Comparison of ENCODE assay signal across 8 cellular contexts in the genomic region with DNA sequence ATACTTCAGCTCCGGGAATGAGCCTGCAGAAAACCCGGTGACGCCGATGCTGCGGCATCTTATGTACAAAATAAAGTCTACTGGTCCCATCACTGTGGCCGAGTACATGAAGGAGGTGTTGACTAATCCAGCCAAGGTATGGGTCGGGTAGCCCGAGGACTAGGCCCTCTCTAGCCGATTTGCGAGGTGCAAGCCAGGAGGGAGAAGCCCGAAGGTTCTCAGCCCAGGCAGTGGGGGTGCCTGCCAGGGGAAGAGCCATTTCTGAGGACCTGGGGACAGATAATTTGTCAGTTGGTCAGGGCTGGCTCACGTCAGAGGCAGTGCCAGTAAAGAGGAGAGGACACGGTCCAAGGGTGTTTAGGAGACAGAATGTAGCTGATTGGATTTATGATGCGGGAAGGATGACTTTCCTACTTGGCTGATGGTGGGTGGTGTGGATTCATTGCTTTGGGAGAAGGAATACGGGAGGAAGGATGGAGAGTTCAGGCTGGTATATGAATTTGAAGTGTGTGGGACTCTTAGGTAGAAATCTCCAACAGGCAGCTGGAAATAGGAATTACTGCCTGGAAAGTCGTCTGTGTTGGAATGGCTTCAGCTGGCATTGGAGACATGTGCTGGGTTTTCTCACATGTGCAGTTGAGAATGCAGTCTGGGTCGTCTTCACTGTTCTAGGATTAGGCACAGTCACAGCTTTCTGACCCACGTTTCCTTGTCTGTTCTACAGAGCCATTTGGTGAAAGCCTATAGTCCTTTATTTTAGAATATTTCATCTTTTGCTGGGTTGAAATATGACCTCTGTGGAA. TPM values are rescaled to one million over a fixed set of nuclear protein-coding genes. Genes with fewer than 3 reads are reported as not detected.
DNase-seq lines count a peak whose midpoint lies in the region; FAIRE-seq and TF ChIP-seq lines count a peak whose summit lies in the region.

No MANE protein-coding gene starts in this region.

- H3K9ac ChIP-seq in endocrine pancreas (ENCODE audit: control insufficient read depth, insufficient read depth, low read length) (peak overlapping the region; percentile 96), mucosa of stomach (ENCODE audit: low read length) (peak overlapping the region; percentile 95)

- H3K27ac ChIP-seq in AG04450 (ENCODE audit: low read depth, low read length) = peak overlapping the region; percentile 96

- no peak for TF ChIP-seq CTCF in AG04450 (IDR thresholded peaks at IDR 0.05; ENCODE audit: low read depth, low read length)

- H3K36me3 ChIP-seq in endocrine pancreas (ENCODE audit: control insufficient read depth, insufficient read depth, low read length) (no peaks in the 10 kb centered on the region), mucosa of stomach (ENCODE audit: control insufficient read depth, insufficient read depth, low read length) (no peaks in the 10 kb centered on the region)

- POLR2A ChIA-PET in AG04450 (lab: Yijun Ruan, JAX) = interaction anchor here (0.6 to 1.0 kb wide), 2 partner anchors 35 to 124 kb away, joined by 3 read pairs; no protein-coding TSS in a partner anchor

- FAIRE-seq in GM19239 (lab: Jason Lieb, UNC) = peak; percentile 23

- H3K4me3 ChIP-seq in AG04450 (ENCODE audit: low read depth, low read length) (peak overlapping the region; percentile 99), endocrine pancreas (ENCODE audit: control insufficient read depth, insufficient read depth, low read length) (peak overlapping the region; percentile 99), mucosa of stomach (ENCODE audit: low read length) (peak overlapping the region; percentile 96)

- H3K9me3 ChIP-seq in AG04450 (ENCODE audit: control insufficient read depth, insufficient read depth, low read length) = peaks cover 4% of the 10 kb centered on the region; the same call in 1 of the 2 replicates
- H3K9me3 ChIP-seq in endocrine pancreas (ENCODE audit: control insufficient read depth, low read length) = no peaks in the 10 kb centered on the region
- no peaks in the 10 kb centered on the region for H3K9me3 ChIP-seq in mucosa of stomach (ENCODE audit: control insufficient read depth, low read length)

- DNase-seq in AG04450 (ENCODE audit: low read depth, low spot score) = no peak
- DNase-seq in GM19239 (ENCODE audit: insufficient read length, low spot score) = peak; percentile 20
- peak; percentile 65 for DNase-seq in OCI-M1 (lab: John Stamatoyannopoulos, UW)
- DNase-seq in NCI-H1105 treated with DMSO at 0.1 percent for 48 hours (lab: John Stamatoyannopoulos, UW) = no peak
- DNase-seq in SIG-M5 treated with dmso at 0.1 percent for 504 hours (lab: John Stamatoyannopoulos, UW; ENCODE audit: unreplicated experiment) = no peak
- DNase-seq in medulla oblongata (ENCODE audit: extremely low spot score) = no peak

- H3K27me3 ChIP-seq in AG04450 (ENCODE audit: control insufficient read depth, insufficient read depth, low read length) (no peaks in the 10 kb centered on the region), endocrine pancreas (ENCODE audit: control insufficient read depth, insufficient read depth, low read length) (no peaks in the 10 kb centered on the region), mucosa of stomach (ENCODE audit: control insufficient read depth, insufficient read depth, low read length) (no peaks in the 10 kb centered on the region)

- H3K4me1 ChIP-seq in endocrine pancreas (ENCODE audit: control insufficient read depth, insufficient read depth, low read length) (peaks cover 6% of the 10 kb centered on the region), mucosa of stomach (ENCODE audit: control insufficient read depth, insufficient read depth, low read length) (peaks cover 22% of the 10 kb centered on the region)

- CTCF ChIA-PET in AG04450 (lab: Charles Lee) = interaction anchor here (1.1 kb wide), 1 partner anchor 64 kb away, joined by 3 read pairs; no protein-coding TSS in a partner anchor

RNA-seq across cellular contexts. Expression of a gene that starts 0.9 kb away (rescaled TPM):
- 17.1 and 23.3 TPM in 2 replicates for polyA plus RNA-seq in AG04450 (2011; rRNA removed)
- 9.4 and 12.0 TPM in 2 replicates for polyA minus RNA-seq in AG04450 (2011; rRNA and poly(A)+ RNA removed)

RNA-seq across cellular contexts. Expression of a gene that starts 0.9 kb away (rescaled TPM):
- polyA plus RNA-seq in AG04450 (2011; rRNA removed) = 14.1 and 21.1 TPM in 2 replicates
- 10.7 and 18.1 TPM in 2 replicates for polyA minus RNA-seq in AG04450 (2011; rRNA and poly(A)+ RNA removed)

RNA-seq across cellular contexts. Expression of a gene that starts 36.0 kb away (rescaled TPM):
- 42.1 and 50.5 TPM in 2 replicates for polyA plus RNA-seq in AG04450 (2011; rRNA removed)
- 19.7 and 20.2 TPM in 2 replicates for polyA minus RNA-seq in AG04450 (2011; rRNA and poly(A)+ RNA removed)

RNA-seq across cellular contexts. Expression of a gene that starts 43.9 kb away (rescaled TPM):
- not detected in 2 replicates for polyA plus RNA-seq in AG04450 (2011; rRNA removed)
- not detected in 2 replicates for polyA minus RNA-seq in AG04450 (2011; rRNA and poly(A)+ RNA removed)

Comparison
In these comparisons a context has a peak if more than half of its experiments do, and no peak if none do; other contexts are left out.
1. DNase-seq: peak in GM19239 (single experiment) and OCI-M1 (single experiment); none in AG04450 (single experiment), NCI-H1105 treated with DMSO at 0.1 percent for 48 hours (single experiment), SIG-M5 treated with dmso at 0.1 percent for 504 hours (single experiment) and medulla oblongata (single experiment).
2. Peak in every context shown above with its lines, with median percentiles within 50 percentile points of each other: H3K4me3 ChIP-seq.